In the genomic region with DNA sequence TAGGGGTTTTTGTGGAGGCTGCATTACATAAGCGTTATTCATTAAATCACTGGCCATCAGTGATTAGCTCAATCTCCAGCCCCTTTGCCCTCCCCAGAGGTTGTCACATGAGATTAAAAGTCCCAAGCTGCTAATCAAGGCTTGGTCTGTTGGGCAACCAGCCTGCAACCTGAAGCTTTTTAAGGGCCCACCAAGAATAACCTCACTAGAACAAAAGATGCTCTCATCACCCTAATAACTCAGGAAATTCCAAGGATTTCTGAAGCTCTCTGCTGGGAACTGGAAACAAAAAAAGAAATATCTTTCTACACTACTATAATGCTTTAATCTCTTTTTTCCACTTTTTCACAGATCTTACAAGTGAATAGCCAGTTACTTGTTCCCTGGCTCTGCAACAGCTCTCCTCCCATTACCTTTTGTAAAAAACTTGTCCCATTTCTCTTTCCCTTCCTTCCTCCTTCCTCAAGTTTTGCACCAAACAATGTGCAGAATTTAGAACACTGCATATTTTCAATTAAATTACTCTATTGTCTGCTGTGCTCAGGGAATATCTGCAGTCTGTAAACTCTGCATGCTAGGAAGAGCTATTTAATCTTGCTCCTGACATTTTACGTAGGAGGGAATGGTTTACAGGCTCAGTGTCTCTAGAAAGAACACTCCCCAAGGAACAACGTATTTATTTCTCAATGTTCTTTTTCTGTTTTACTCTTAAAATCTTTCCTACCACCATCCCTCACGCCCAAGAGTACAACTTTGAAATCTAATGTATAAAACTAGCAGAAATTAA, we compare ENCODE assay signal across 17 cellular contexts.
A peak's percentile ranks its signal among the peaks of the same experiment; 100 is the strongest.
DNase-seq lines count a peak whose midpoint lies in the region; ATAC-seq, FAIRE-seq and TF ChIP-seq lines count a peak whose summit lies in the region.
"Had no signal": no experiment of that assay in that cellular context is flagged by ENCODE, and none has a peak within 500 bp of the region (broad histone marks: within the 10 kb centered on the region; RNA-seq: fewer than 3 reads in every experiment).

No MANE protein-coding gene starts in this region.

- intact Hi-C loops in breast epithelium (cut with DNase I; ENCODE audit: low total_unique reads) (no loop called here), MCF 10A (cut with micrococcal nuclease) (no loop called here), uterus (cut with DNase I; ENCODE audit: low total_unique reads) (no loop called here)

- H3K27ac ChIP-seq in breast epithelium: peak overlapping the region; percentile 31 to 33
- H3K27ac ChIP-seq in muscle layer of duodenum (ENCODE audit: low read length): peak overlapping the region; percentile 49
- H3K27ac ChIP-seq in uterus: peak overlapping the region; percentile 15 to 69
- H3K27ac ChIP-seq: A549 had no signal

- H3K4me3 Mint-ChIP-seq in MCF 10A (ENCODE audit: unreplicated experiment): no peak overlapping the region
- H3K4me3 Mint-ChIP-seq: activated naive CD4-positive, alpha-beta T cell treated with anti-CD3 and anti-CD28 coated beads, Interleukin-2, amount 50 U/mL, for 24 hours; natural killer cell; stimulated activated naive CD8-positive, alpha-beta T cell treated with anti-CD3 and anti-CD28 coated beads, Interleukin-15, Interleukin-2, amounts not matched to agents 100 ng/mL and 50 ng/mL, for 24 hours had no signal

- no TSS peak for BruUV-seq in MCF 10A (replicated peaks; lab: Mats Ljungman, UMichigan)

- H3K36me3 ChIP-seq in breast epithelium: no peaks in the 10 kb centered on the region
- no peaks in the 10 kb centered on the region for H3K36me3 ChIP-seq in muscle layer of duodenum (ENCODE audit: control insufficient read depth in 1 of 2, insufficient read depth in 2 of 2, low read length in 2 of 2)
- H3K36me3 ChIP-seq in uterus: no peaks in the 10 kb centered on the region

- no peak for TF ChIP-seq POLR2A in breast epithelium (IDR thresholded peaks at IDR 0.05)
- TF ChIP-seq POLR2A in uterus (IDR thresholded peaks at IDR 0.05): no peak

- POLR2A ChIA-PET in MCF 10A (lab: Yijun Ruan, JAX): interaction anchor here (0.6 to 1.1 kb wide), 2 partner anchors 11 to 67 kb away, joined by 3 read pairs; no protein-coding TSS in a partner anchor

- CTCF ChIA-PET in MCF 10A (lab: Yijun Ruan, JAX): interaction anchor here (0.6 to 1.2 kb wide), 4 partner anchors 13 to 1921 kb away, joined by 3 to 5 read pairs (median 4); no protein-coding TSS in a partner anchor

- H3K9me3 Mint-ChIP-seq in MCF 10A (ENCODE audit: unreplicated experiment): no peaks in the 10 kb centered on the region
- H3K9me3 Mint-ChIP-seq: activated naive CD4-positive, alpha-beta T cell treated with anti-CD3 and anti-CD28 coated beads, Interleukin-2, amount 50 U/mL, for 24 hours had no signal

- TF ChIP-seq CTCF in breast epithelium (IDR thresholded peaks at IDR 0.05) (no peak), MCF 10A (IDR thresholded peaks at IDR 0.05; ENCODE audit: unreplicated experiment) (no peak), fibroblast of mammary gland (conservative IDR thresholded peaks at IDR 0.05; ENCODE audit: control insufficient read depth, insufficient read depth, low read depth, low read length) (no peak), uterus (IDR thresholded peaks at IDR 0.05) (no peak)

- no peak overlapping the region for H3K27ac Mint-ChIP-seq in MCF 10A (ENCODE audit: low read depth, unreplicated experiment)
- H3K27ac Mint-ChIP-seq: activated naive CD4-positive, alpha-beta T cell treated with anti-CD3 and anti-CD28 coated beads, Interleukin-2, amount 50 U/mL, for 24 hours; natural killer cell; stimulated activated naive CD8-positive, alpha-beta T cell treated with anti-CD3 and anti-CD28 coated beads, Interleukin-15, Interleukin-2, amounts not matched to agents 100 ng/mL and 50 ng/mL, for 24 hours had no signal

- H3K27me3 ChIP-seq in breast epithelium: no peaks in the 10 kb centered on the region
- no peaks in the 10 kb centered on the region for H3K27me3 ChIP-seq in muscle layer of duodenum (ENCODE audit: low read depth, low read length)
- no peaks in the 10 kb centered on the region for H3K27me3 ChIP-seq in uterus

- H3K4me1 Mint-ChIP-seq in MCF 10A (ENCODE audit: insufficient read depth, unreplicated experiment): no peaks in the 10 kb centered on the region
- H3K4me1 Mint-ChIP-seq: activated naive CD4-positive, alpha-beta T cell treated with anti-CD3 and anti-CD28 coated beads, Interleukin-2, amount 50 U/mL, for 24 hours had no signal

- no peaks in the 10 kb centered on the region for H3K9me3 ChIP-seq in breast epithelium
- no peaks in the 10 kb centered on the region for H3K9me3 ChIP-seq in muscle layer of duodenum (ENCODE audit: control insufficient read depth in 1 of 2, low read length in 2 of 2)
- H3K9me3 ChIP-seq in uterus: no peaks in the 10 kb centered on the region
- H3K9me3 ChIP-seq: A549 had no signal

- no peak for FAIRE-seq in RCC 7860 (lab: Jason Lieb, UNC)
- FAIRE-seq: GM18507 had no signal

- no peak for DNase-seq in breast epithelium (ENCODE audit: low spot score in 2 of 2)
- no peak for DNase-seq in MCF 10A (ENCODE audit: unreplicated experiment)
- peak; percentile 51 for DNase-seq in fibroblast of mammary gland (ENCODE audit: low read depth)
- DNase-seq in uterus: no peak
- no peak for DNase-seq in RCC 7860 (ENCODE audit: low spot score)
- DNase-seq in central memory CD4-positive, alpha-beta T cell: no peak
- DNase-seq: activated CD4-positive, alpha-beta T cell treated with anti-CD3 and anti-CD28 coated beads, Interleukin-2, amount 50 U/mL, for 48 hours; effector memory CD4-positive, alpha-beta T cell; natural killer cell; NCI-H146; stimulated activated CD4-positive, alpha-beta T cell treated with anti-CD3 and anti-CD28 coated beads, Interleukin-2, amount 100 ng/mL, for 48 hours had no signal

- H3K4me1 ChIP-seq in breast epithelium: no peaks in the 10 kb centered on the region
- peaks cover 8 to 15% of the 10 kb centered on the region in 2 donors for H3K4me1 ChIP-seq in muscle layer of duodenum (ENCODE audit: control insufficient read depth in 1 of 2, insufficient read depth in 2 of 2, low read length in 2 of 2)
- no peaks in the 10 kb centered on the region for H3K4me1 ChIP-seq in uterus
- H3K4me1 ChIP-seq: A549 had no signal

- H3K4me3 ChIP-seq in breast epithelium: no peak overlapping the region
- H3K4me3 ChIP-seq in fibroblast of mammary gland (ENCODE audit: control insufficient read depth, low read depth, low read length): no peak overlapping the region
- no peak overlapping the region for H3K4me3 ChIP-seq in muscle layer of duodenum (ENCODE audit: low read depth in 1 of 2, low read length in 2 of 2)
- no peak overlapping the region for H3K4me3 ChIP-seq in uterus
- H3K4me3 ChIP-seq: A549 had no signal

- no peaks in the 10 kb centered on the region for H3K27me3 Mint-ChIP-seq in MCF 10A (ENCODE audit: insufficient read depth, unreplicated experiment)
- H3K27me3 Mint-ChIP-seq: activated naive CD4-positive, alpha-beta T cell treated with anti-CD3 and anti-CD28 coated beads, Interleukin-2, amount 50 U/mL, for 24 hours; stimulated activated naive CD8-positive, alpha-beta T cell treated with anti-CD3 and anti-CD28 coated beads, Interleukin-15, Interleukin-2, amounts not matched to agents 100 ng/mL and 50 ng/mL, for 24 hours had no signal

- ATAC-seq in HG02678 (IDR thresholded peaks at IDR 0.05; ENCODE audit: unreplicated experiment): no peak
- ATAC-seq: A549, natural killer cell had no signal

- H3K36me3 Mint-ChIP-seq in MCF 10A (ENCODE audit: insufficient read depth, unreplicated experiment): no peaks in the 10 kb centered on the region
- H3K36me3 Mint-ChIP-seq: natural killer cell had no signal
